In genomic region chr1:166875734-166876539, GRCh38 we compare ENCODE assay signal across 1 cellular context.
TF ChIP-seq lines count a peak whose summit lies in the region.

Gene TADA1 (minus strand): TSS chr1:166876264. CDS start chr1:166876233, 31 bp downstream.

TF ChIP-seq in K562, 482 proteins besides CTCF, POLR2A, EP300 and RAD21 (continued from another document and continues in another):
- TF ChIP-seq ID3 (CRISPR knock-in tag; IDR thresholded peaks at IDR 0.05) (no peak), ID3 (tag; IDR thresholded peaks at IDR 0.05) (0 out of 2 replicates have a peak, but pooled peaks have one; percentile 50), KDM1A (IDR thresholded peaks at IDR 0.05) (no peak; a peak in 1 of 4 replicates), ILF3 (IDR thresholded peaks at IDR 0.05; ENCODE audit: borderline replicate concordance) (peak; percentile 85), RB1 (IDR thresholded peaks at IDR 0.05; ENCODE audit: low read depth) (peak; percentile 96; the same call in 1 of the 2 replicates), ZFPM2 (CRISPR knock-in tag; IDR thresholded peaks at IDR 0.05) (no peak), TFAM (CRISPR knock-in tag; conservative IDR thresholded peaks at IDR 0.05) (no peak), ZC3H8 (IDR thresholded peaks at IDR 0.05) (no peak), RBFOX2 (IDR thresholded peaks at IDR 0.05; ENCODE audit: low read depth, low read length) (peak; percentile 98), EGR1 (conservative IDR thresholded peaks at IDR 0.05) (peak; percentile 72), POLR2AphosphoS5 (IDR thresholded peaks at IDR 0.05; ENCODE audit: control insufficient read depth, insufficient read depth, low read depth, low read length) (peak; percentile 77; the same call in 1 of the 2 replicates), DIDO1 (tag; IDR thresholded peaks at IDR 0.05; ENCODE audit: low read depth) (peak; percentile 82), CHD1 (IDR thresholded peaks at IDR 0.05; ENCODE audit: low read length) (peak; percentile 38), ZFX (CRISPR knock-in tag; IDR thresholded peaks at IDR 0.05) (peak; percentile 98), KDM2B (CRISPR knock-in tag; IDR thresholded peaks at IDR 0.05) (0 out of 2 replicates have a peak, but pooled peaks have one; percentile 58), MYNN (IDR thresholded peaks at IDR 0.05) (peak; percentile 31; the same call in 1 of the 2 replicates), MYNN (CRISPR knock-in tag; IDR thresholded peaks at IDR 0.05) (no peak), ZNF79 (CRISPR knock-in tag; IDR thresholded peaks at IDR 0.05; ENCODE audit: low read depth) (no peak), JUN (IDR thresholded peaks at IDR 0.05; ENCODE audit: borderline replicate concordance, low read depth, low read length) (peak; percentile 4; the same call in 1 of the 2 replicates), JUN (CRISPR knock-in tag; IDR thresholded peaks at IDR 0.05; ENCODE audit: borderline replicate concordance) (peak; percentile 74; the same call in 1 of the 2 replicates), KLF13 (tag; IDR thresholded peaks at IDR 0.05; ENCODE audit: borderline replicate concordance, low read depth) (peak; percentile 46; the same call in 1 of the 2 replicates), NFRKB (IDR thresholded peaks at IDR 0.05; ENCODE audit: low read depth) (peak; percentile 89), SMAD4 (CRISPR knock-in tag; conservative IDR thresholded peaks at IDR 0.05) (peak; percentile 75), USF1 (CRISPR knock-in tag; IDR thresholded peaks at IDR 0.05) (peak; percentile 98), NFYB (IDR thresholded peaks at IDR 0.05; ENCODE audit: extremely low read depth, insufficient read length) (no peak), NR4A1 (CRISPR knock-in tag; IDR thresholded peaks at IDR 0.05) (0 out of 2 replicates have a peak, but pooled peaks have one; percentile 24), NR4A1 (tag; IDR thresholded peaks at IDR 0.05) (no peak), JUND (IDR thresholded peaks at IDR 0.05; ENCODE audit: borderline replicate concordance, low read depth, low read length) (peak; percentile 55; the same call in 1 of the 2 replicates), JUND (tag; IDR thresholded peaks at IDR 0.05; ENCODE audit: borderline replicate concordance, low read depth, low read length) (peak; percentile 56; the same call in 1 of the 3 replicates), ESRRA (IDR thresholded peaks at IDR 0.05; ENCODE audit: borderline replicate concordance, low read depth) (peak; percentile 91), SOX6 (IDR thresholded peaks at IDR 0.05) (peak; percentile 57; the same call in 1 of the 2 replicates), THRA (IDR thresholded peaks at IDR 0.05) (no peak), GMEB1 (CRISPR knock-in tag; IDR thresholded peaks at IDR 0.05) (peak; percentile 58; the same call in 1 of the 2 replicates), MYC (IDR thresholded peaks at IDR 0.05; ENCODE audit: low read depth, low read length) (peak; percentile 95), MYC (CRISPR knock-in tag; IDR thresholded peaks at IDR 0.05; ENCODE audit: borderline replicate concordance, low read depth) (peak; percentile 84; the same call in 1 of the 2 replicates), POLR2H (tag; IDR thresholded peaks at IDR 0.05; ENCODE audit: low read depth) (no peak; the same call in 1 of the 2 replicates), ZNF175 (CRISPR knock-in tag; IDR thresholded peaks at IDR 0.05; ENCODE audit: low read depth) (0 out of 2 replicates have a peak, but pooled peaks have one; percentile 25), EZH2 (IDR thresholded peaks at IDR 0.05; ENCODE audit: borderline replicate concordance, low read depth, low read length) (no peak), CBFB (CRISPR knock-in tag; IDR thresholded peaks at IDR 0.05) (peak; percentile 91; the same call in 1 of the 2 replicates), TAF9B (IDR thresholded peaks at IDR 0.05; ENCODE audit: partially characterized antibody) (peak; percentile 61), E2F3 (CRISPR knock-in tag; IDR thresholded peaks at IDR 0.05) (peak; percentile 57; the same call in 1 of the 2 replicates), BHLHE40 (IDR thresholded peaks at IDR 0.05; ENCODE audit: low read length) (peak; percentile 97), ZNF174 (CRISPR knock-in tag; IDR thresholded peaks at IDR 0.05) (no peak), HMGXB4 (CRISPR knock-in tag; IDR thresholded peaks at IDR 0.05) (peak; percentile 92; the same call in 1 of the 2 replicates), SREBF1 (IDR thresholded peaks at IDR 0.05; ENCODE audit: borderline replicate concordance, low read depth, low read length) (0 out of 2 replicates have a peak, but pooled peaks have one; percentile 52), AFF4 (CRISPR knock-in tag; IDR thresholded peaks at IDR 0.05) (0 out of 2 replicates have a peak, but pooled peaks have one; percentile 11), CHD4 (IDR thresholded peaks at IDR 0.05; ENCODE audit: insufficient read depth, insufficient replicate concordance, low read depth, low read length, poor library complexity, severe bottlenecking) (peak; percentile 92), ESRRB (CRISPR knock-in tag; IDR thresholded peaks at IDR 0.05; ENCODE audit: borderline replicate concordance) (no peak)
- TF ChIP-seq, protein P1, sequence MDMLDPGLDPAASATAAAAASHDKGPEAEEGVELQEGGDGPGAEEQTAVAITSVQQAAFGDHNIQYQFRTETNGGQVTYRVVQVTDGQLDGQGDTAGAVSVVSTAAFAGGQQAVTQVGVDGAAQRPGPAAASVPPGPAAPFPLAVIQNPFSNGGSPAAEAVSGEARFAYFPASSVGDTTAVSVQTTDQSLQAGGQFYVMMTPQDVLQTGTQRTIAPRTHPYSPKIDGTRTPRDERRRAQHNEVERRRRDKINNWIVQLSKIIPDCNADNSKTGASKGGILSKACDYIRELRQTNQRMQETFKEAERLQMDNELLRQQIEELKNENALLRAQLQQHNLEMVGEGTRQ (CRISPR knock-in tag; IDR thresholded peaks at IDR 0.05) = peak; percentile 98
- TF ChIP-seq, protein P2, sequence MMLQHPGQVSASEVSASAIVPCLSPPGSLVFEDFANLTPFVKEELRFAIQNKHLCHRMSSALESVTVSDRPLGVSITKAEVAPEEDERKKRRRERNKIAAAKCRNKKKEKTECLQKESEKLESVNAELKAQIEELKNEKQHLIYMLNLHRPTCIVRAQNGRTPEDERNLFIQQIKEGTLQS (IDR thresholded peaks at IDR 0.05) = peak; percentile 41; the same call in 1 of the 2 replicates
- TF ChIP-seq, protein P2 (CRISPR knock-in tag; conservative IDR thresholded peaks at IDR 0.05) = peak; percentile 15; the same call in 1 of the 2 replicates
- TF ChIP-seq, protein P3, sequence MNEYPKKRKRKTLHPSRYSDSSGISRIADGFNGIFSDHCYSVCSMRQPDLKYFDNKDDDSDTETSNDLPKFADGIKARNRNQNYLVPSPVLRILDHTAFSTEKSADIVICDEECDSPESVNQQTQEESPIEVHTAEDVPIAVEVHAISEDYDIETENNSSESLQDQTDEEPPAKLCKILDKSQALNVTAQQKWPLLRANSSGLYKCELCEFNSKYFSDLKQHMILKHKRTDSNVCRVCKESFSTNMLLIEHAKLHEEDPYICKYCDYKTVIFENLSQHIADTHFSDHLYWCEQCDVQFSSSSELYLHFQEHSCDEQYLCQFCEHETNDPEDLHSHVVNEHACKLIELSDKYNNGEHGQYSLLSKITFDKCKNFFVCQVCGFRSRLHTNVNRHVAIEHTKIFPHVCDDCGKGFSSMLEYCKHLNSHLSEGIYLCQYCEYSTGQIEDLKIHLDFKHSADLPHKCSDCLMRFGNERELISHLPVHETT (CRISPR knock-in tag; conservative IDR thresholded peaks at IDR 0.05 in 1 of 2, IDR thresholded peaks at IDR 0.05 in 1 of 2) = peak in 1 of 2 experiments; percentile 26; a peak in 1 of 4 replicates
- TF ChIP-seq, protein P4, sequence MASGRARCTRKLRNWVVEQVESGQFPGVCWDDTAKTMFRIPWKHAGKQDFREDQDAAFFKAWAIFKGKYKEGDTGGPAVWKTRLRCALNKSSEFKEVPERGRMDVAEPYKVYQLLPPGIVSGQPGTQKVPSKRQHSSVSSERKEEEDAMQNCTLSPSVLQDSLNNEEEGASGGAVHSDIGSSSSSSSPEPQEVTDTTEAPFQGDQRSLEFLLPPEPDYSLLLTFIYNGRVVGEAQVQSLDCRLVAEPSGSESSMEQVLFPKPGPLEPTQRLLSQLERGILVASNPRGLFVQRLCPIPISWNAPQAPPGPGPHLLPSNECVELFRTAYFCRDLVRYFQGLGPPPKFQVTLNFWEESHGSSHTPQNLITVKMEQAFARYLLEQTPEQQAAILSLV (tag; IDR thresholded peaks at IDR 0.05) = no peak
- TF ChIP-seq, protein P5, sequence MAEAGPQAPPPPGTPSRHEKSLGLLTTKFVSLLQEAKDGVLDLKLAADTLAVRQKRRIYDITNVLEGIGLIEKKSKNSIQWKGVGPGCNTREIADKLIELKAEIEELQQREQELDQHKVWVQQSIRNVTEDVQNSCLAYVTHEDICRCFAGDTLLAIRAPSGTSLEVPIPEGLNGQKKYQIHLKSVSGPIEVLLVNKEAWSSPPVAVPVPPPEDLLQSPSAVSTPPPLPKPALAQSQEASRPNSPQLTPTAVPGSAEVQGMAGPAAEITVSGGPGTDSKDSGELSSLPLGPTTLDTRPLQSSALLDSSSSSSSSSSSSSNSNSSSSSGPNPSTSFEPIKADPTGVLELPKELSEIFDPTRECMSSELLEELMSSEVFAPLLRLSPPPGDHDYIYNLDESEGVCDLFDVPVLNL (CRISPR knock-in tag; IDR thresholded peaks at IDR 0.05; ENCODE audit: low read depth) = peak; percentile 74
